14 cellular contexts compared by ENCODE assay signal in the genomic region with DNA sequence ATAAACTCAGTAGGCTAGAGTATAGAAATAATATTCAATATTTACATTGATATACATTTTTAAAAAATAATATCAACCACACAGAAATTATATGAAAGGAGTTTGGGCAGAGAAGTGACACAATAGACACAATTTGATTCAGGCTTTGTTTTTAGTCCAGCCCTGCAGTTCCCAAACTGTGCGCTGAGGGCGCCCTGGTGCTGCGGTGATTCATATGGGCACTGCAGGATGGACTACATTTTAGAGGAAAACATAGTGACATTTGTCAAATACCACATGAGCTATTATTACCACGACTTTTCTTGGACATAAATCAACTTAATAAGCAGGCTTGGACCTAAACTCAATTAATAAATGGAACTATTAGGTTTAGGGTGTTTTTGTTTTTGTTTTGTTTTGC.
DNase-seq lines count a peak whose midpoint lies in the region; FAIRE-seq and TF ChIP-seq lines count a peak whose summit lies in the region.
"Had no signal": no experiment of that assay in that cellular context is flagged by ENCODE, and none has a peak within 500 bp of the region (broad histone marks: within the 10 kb centered on the region; RNA-seq: fewer than 3 reads in every experiment).

No MANE protein-coding gene starts in this region.

- H3K4me2 ChIP-seq in SK-N-SH (no peak overlapping the region), hepatocyte (no peak overlapping the region), neuronal stem cell (ENCODE audit: insufficient read depth, low read length, poor library complexity, severe bottlenecking) (no peak overlapping the region)

- TF ChIP-seq EP300 in SK-N-SH (IDR thresholded peaks at IDR 0.05; ENCODE audit: borderline replicate concordance in 1 of 2, low read depth in 1 of 2, low read length in 1 of 2) = no peak

- no peak overlapping the region for H3K14ac ChIP-seq in neuronal stem cell (ENCODE audit: low read length)

- H4K91ac ChIP-seq in neuronal stem cell (ENCODE audit: low read depth, low read length, poor library complexity) = no peak overlapping the region

- no peaks in the 10 kb centered on the region for H3K4me1 Mint-ChIP-seq in activated naive CD8-positive, alpha-beta T cell treated with anti-CD3 and anti-CD28 coated beads for 36 hours
- no peaks in the 10 kb centered on the region for H3K4me1 Mint-ChIP-seq in activated CD4-positive, alpha-beta T cell treated with anti-CD3 and anti-CD28 coated beads, Interleukin-2, amount 10 ng/mL, durations not matched to agents 24 days and 14 days
- H3K4me1 Mint-ChIP-seq: IgD-negative memory B cell; stimulated activated naive B cell treated with anti-CD40 and anti-IgM and Interleukin-4, amounts not matched to agents 10 μg/mL and 1 μg/mL and 100 μg/mL, for 72 hours had no signal

- no peak overlapping the region for H3K18ac ChIP-seq in neuronal stem cell (ENCODE audit: low read length)

- in situ Hi-C loops in GM13977 (cut with MboI; ENCODE audit: low pct_unique_long_range_greater_than_20kb, low sequenced_read_pairs, unreplicated experiment) = no loop called here

- H3K9ac ChIP-seq in SK-N-SH = no peak overlapping the region
- no peak overlapping the region for H3K9ac ChIP-seq in neuronal stem cell (ENCODE audit: low read depth, low read length, poor library complexity)

- no peak overlapping the region for H2AK5ac ChIP-seq in neuronal stem cell (ENCODE audit: low read depth, low read length)

- no peaks in the 10 kb centered on the region for H3K79me1 ChIP-seq in neuronal stem cell (ENCODE audit: low read depth, low read length)

- peak; percentile 48 for TF ChIP-seq RAD21 in SK-N-SH (IDR thresholded peaks at IDR 0.05; ENCODE audit: low read length)

- H3F3A ChIP-seq in SK-N-SH (replicated peaks; ENCODE audit: insufficient read depth) = no peaks in the 10 kb centered on the region

- TF ChIP-seq CTCF in AG09319 (IDR thresholded peaks at IDR 0.05; ENCODE audit: low read depth, low read length) (peak; percentile 23), GM13977 (IDR thresholded peaks at IDR 0.05; ENCODE audit: extremely low read depth, insufficient read depth, missing control alignments) (peak; percentile 32), SK-N-SH (IDR thresholded peaks at IDR 0.05) (peak; percentile 50), hepatocyte (IDR thresholded peaks at IDR 0.05; ENCODE audit: poor library complexity) (peak; percentile 26)

- intact Hi-C loops in activated CD4-positive, alpha-beta T cell treated with anti-CD3 and anti-CD28 coated beads, Interleukin-2, amount 10 ng/mL, durations not matched to agents 24 days and 14 days (cut with micrococcal nuclease) = no loop called here

- no peaks in the 10 kb centered on the region for H3K36me3 Mint-ChIP-seq in activated naive CD8-positive, alpha-beta T cell treated with anti-CD3 and anti-CD28 coated beads for 36 hours
- no peaks in the 10 kb centered on the region for H3K36me3 Mint-ChIP-seq in activated CD4-positive, alpha-beta T cell treated with anti-CD3 and anti-CD28 coated beads, Interleukin-2, amount 10 ng/mL, durations not matched to agents 24 days and 14 days (ENCODE audit: low read depth)
- H3K36me3 Mint-ChIP-seq: activated naive CD8-positive, alpha-beta T cell; IgD-negative memory B cell; stimulated activated naive B cell treated with anti-CD40 and anti-IgM and Interleukin-4, amounts not matched to agents 10 μg/mL and 1 μg/mL and 100 μg/mL, for 72 hours had no signal

- H3K79me2 ChIP-seq in SK-N-SH (ENCODE audit: insufficient read depth) (no peaks in the 10 kb centered on the region), hepatocyte (no peaks in the 10 kb centered on the region)

- no peaks in the 10 kb centered on the region for H3K9me2 ChIP-seq in SK-N-SH
- no peaks in the 10 kb centered on the region for H3K9me2 ChIP-seq in hepatocyte (replicated peaks; ENCODE audit: insufficient read depth)

- H3K9me3 ChIP-seq in SK-N-SH (no peaks in the 10 kb centered on the region), hepatocyte (ENCODE audit: low read depth) (no peaks in the 10 kb centered on the region), neuronal stem cell (replicated peaks in 1 of 2; ENCODE audit: control insufficient read depth in 2 of 2, insufficient read depth in 1 of 2, low read depth in 1 of 2, low read length in 2 of 2) (peaks cover 0 to 15% of the 10 kb centered on the region in 2 donors)
- H3K9me3 ChIP-seq: lower lobe of right lung had no signal

- H2BK120ac ChIP-seq in neuronal stem cell (ENCODE audit: low read depth, low read length) = no peak overlapping the region

- H4K20me1 ChIP-seq in SK-N-SH (ENCODE audit: insufficient read depth) (no peaks in the 10 kb centered on the region), hepatocyte (ENCODE audit: insufficient read depth, poor library complexity, severe bottlenecking) (no peaks in the 10 kb centered on the region)

- no peak overlapping the region for H2BK12ac ChIP-seq in neuronal stem cell (ENCODE audit: low read length)

- no peak overlapping the region for H3K27ac Mint-ChIP-seq in activated naive CD8-positive, alpha-beta T cell treated with anti-CD3 and anti-CD28 coated beads for 36 hours
- H3K27ac Mint-ChIP-seq in activated CD4-positive, alpha-beta T cell treated with anti-CD3 and anti-CD28 coated beads, Interleukin-2, amount 10 ng/mL, durations not matched to agents 24 days and 14 days = no peak overlapping the region
- H3K27ac Mint-ChIP-seq: activated naive CD8-positive, alpha-beta T cell; IgD-negative memory B cell; stimulated activated naive B cell treated with anti-CD40 and anti-IgM and Interleukin-4, amounts not matched to agents 10 μg/mL and 1 μg/mL and 100 μg/mL, for 72 hours had no signal

- CTCF ChIA-PET in SK-N-SH (lab: Yijun Ruan, JAX) = interaction anchor here (0.6 to 1.5 kb wide), 4 partner anchors 10 to 395 kb away, joined by 3 to 4 read pairs (median 3); no protein-coding TSS in a partner anchor

- H3K23ac ChIP-seq in neuronal stem cell (ENCODE audit: low read depth, low read length, poor library complexity) = no peak overlapping the region

- H3K4ac ChIP-seq in neuronal stem cell (ENCODE audit: low read length) = no peak overlapping the region

- TF ChIP-seq POLR2A in H54 (IDR thresholded peaks at IDR 0.05; ENCODE audit: low read depth, low read length) = no peak

- H2BK15ac ChIP-seq in neuronal stem cell (ENCODE audit: low read length) = no peak overlapping the region

- H3K4me3 ChIP-seq in SK-N-SH (ENCODE audit: low read depth in 2 of 2, low read length in 1 of 2) (no peak overlapping the region), hepatocyte (no peak overlapping the region), neuronal stem cell (ENCODE audit: low read length in 2 of 2) (no peak overlapping the region)
- H3K4me3 ChIP-seq: lower lobe of right lung, skin epidermis had no signal

- H3K4me1 ChIP-seq in SK-N-SH (ENCODE audit: control insufficient read depth in 1 of 2, insufficient read depth in 2 of 2, low read depth in 1 of 2, low read length in 1 of 2) (no peaks in the 10 kb centered on the region), hepatocyte (ENCODE audit: insufficient read depth) (no peaks in the 10 kb centered on the region), neuronal stem cell (ENCODE audit: control insufficient read depth in 2 of 2, insufficient read depth in 1 of 2, low read depth in 1 of 2, low read length in 2 of 2) (no peaks in the 10 kb centered on the region)
- H3K4me1 ChIP-seq: lower lobe of right lung had no signal

- no peak overlapping the region for H2BK5ac ChIP-seq in neuronal stem cell (ENCODE audit: low read length)

- H3K27me3 ChIP-seq in SK-N-SH (ENCODE audit: insufficient read depth) (no peaks in the 10 kb centered on the region), hepatocyte (no peaks in the 10 kb centered on the region), neuronal stem cell (ENCODE audit: control insufficient read depth in 3 of 3, insufficient read depth in 3 of 3, low read depth in 1 of 3, low read length in 3 of 3) (no peaks in the 10 kb centered on the region)

- H3K27me3 Mint-ChIP-seq in activated naive CD8-positive, alpha-beta T cell treated with anti-CD3 and anti-CD28 coated beads for 36 hours = no peaks in the 10 kb centered on the region
- H3K27me3 Mint-ChIP-seq in activated CD4-positive, alpha-beta T cell treated with anti-CD3 and anti-CD28 coated beads, Interleukin-2, amount 10 ng/mL, durations not matched to agents 24 days and 14 days = no peaks in the 10 kb centered on the region
- H3K27me3 Mint-ChIP-seq: activated naive CD8-positive, alpha-beta T cell; IgD-negative memory B cell; stimulated activated naive B cell treated with anti-CD40 and anti-IgM and Interleukin-4, amounts not matched to agents 10 μg/mL and 1 μg/mL and 100 μg/mL, for 72 hours had no signal

- no peak for DNase-seq in AG09319 (ENCODE audit: extremely low read depth, low read depth)
- DNase-seq in GM13977 (ENCODE audit: low spot score) = no peak
- DNase-seq in SK-N-SH = no peak
- DNase-seq in hepatocyte (ENCODE audit: low spot score) = no peak
- DNase-seq in activated naive CD8-positive, alpha-beta T cell treated with anti-CD3 and anti-CD28 coated beads for 36 hours = no peak
- no peak for DNase-seq in H54 (ENCODE audit: insufficient read length, low spot score)
- no peak for DNase-seq in neuronal stem cell (ENCODE audit: low spot score)
- no peak for DNase-seq in activated CD4-positive, alpha-beta T cell treated with anti-CD3 and anti-CD28 coated beads, Interleukin-2, amount 10 ng/mL, durations not matched to agents 24 days and 14 days
- DNase-seq: lower lobe of right lung; stimulated activated naive B cell treated with anti-CD40 and anti-IgM and Interleukin-4, amounts not matched to agents 10 μg/mL and 1 μg/mL and 100 μg/mL, for 72 hours had no signal

- H3K36me3 ChIP-seq in SK-N-SH (replicated peaks in 1 of 2; ENCODE audit: control insufficient read depth in 1 of 2, insufficient read depth in 2 of 2, low read length in 1 of 2) (no peaks in the 10 kb centered on the region), hepatocyte (replicated peaks; ENCODE audit: insufficient read depth, low read depth) (no peaks in the 10 kb centered on the region), neuronal stem cell (replicated peaks in 1 of 2; ENCODE audit: control insufficient read depth in 2 of 2, insufficient read depth in 2 of 2, low read length in 2 of 2) (no peaks in the 10 kb centered on the region)
- H3K36me3 ChIP-seq: lower lobe of right lung had no signal

- 50% methylated on average over 4 of the region's 4 CpGs for WGBS in SK-N-SH (ENCODE audit: low lambda C conversion rate)
- 45% methylated on average over 4 of the region's 4 CpGs for WGBS in hepatocyte (ENCODE audit: low lambda C conversion rate, missing lambda C conversion rate)
- no CpG with 5 or more reads among the region's 4 CpGs for WGBS in neuronal stem cell (ENCODE audit: extremely low coverage in 2 of 2, insufficient read length in 2 of 2, insufficient replicate concordance in 1 of 2), 2 donors

- no peak overlapping the region for H4K8ac ChIP-seq in neuronal stem cell (ENCODE audit: low read depth, low read length)

- H3K27ac ChIP-seq in SK-N-SH (ENCODE audit: low read depth in 2 of 2, low read length in 1 of 2) = no peak overlapping the region
- H3K27ac ChIP-seq in hepatocyte = no peak overlapping the region
- H3K27ac ChIP-seq in neuronal stem cell (replicated peaks; ENCODE audit: low read length) = no peak overlapping the region
- H3K27ac ChIP-seq: lower lobe of right lung, skin epidermis, VCaP had no signal

- no peaks in the 10 kb centered on the region for H3K9me3 Mint-ChIP-seq in activated naive CD8-positive, alpha-beta T cell treated with anti-CD3 and anti-CD28 coated beads for 36 hours
- H3K9me3 Mint-ChIP-seq in activated CD4-positive, alpha-beta T cell treated with anti-CD3 and anti-CD28 coated beads, Interleukin-2, amount 10 ng/mL, durations not matched to agents 24 days and 14 days = no peaks in the 10 kb centered on the region

- no peak overlapping the region for H3K4me3 Mint-ChIP-seq in activated naive CD8-positive, alpha-beta T cell treated with anti-CD3 and anti-CD28 coated beads for 36 hours
- no peak overlapping the region for H3K4me3 Mint-ChIP-seq in activated CD4-positive, alpha-beta T cell treated with anti-CD3 and anti-CD28 coated beads, Interleukin-2, amount 10 ng/mL, durations not matched to agents 24 days and 14 days
- H3K4me3 Mint-ChIP-seq: activated naive CD8-positive, alpha-beta T cell; IgD-negative memory B cell; stimulated activated naive B cell treated with anti-CD40 and anti-IgM and Interleukin-4, amounts not matched to agents 10 μg/mL and 1 μg/mL and 100 μg/mL, for 72 hours had no signal

- no peak for FAIRE-seq in H54 (lab: Jason Lieb, UNC)

- POLR2A ChIA-PET in SK-N-SH (lab: Yijun Ruan, JAX) = no interaction called here

- H2AFZ ChIP-seq in SK-N-SH (ENCODE audit: low read depth) (no peak overlapping the region), hepatocyte (no peak overlapping the region), neuronal stem cell (ENCODE audit: low read length) (no peak overlapping the region)
